In genomic region chr16:80997139-80997798, GRCh38 we compare ENCODE assay signal across 8 cellular contexts. TPM values are rescaled to one million over a fixed set of nuclear protein-coding genes. Genes with fewer than 3 reads are reported as not detected.
DNase-seq lines count a peak whose midpoint lies in the region; ATAC-seq, FAIRE-seq and TF ChIP-seq lines count a peak whose summit lies in the region.

No MANE protein-coding gene starts in this region.

- peak; percentile 31 for FAIRE-seq in endothelial cell of umbilical vein (lab: Jason Lieb, UNC)

- peak overlapping the region; percentile 34 for H2AFZ ChIP-seq in endothelial cell of umbilical vein (ENCODE audit: low read depth, low read length)

- H3K27me3 ChIP-seq in BLaER1 (no peaks in the 10 kb centered on the region), HL-60 (ENCODE audit: insufficient read depth, poor library complexity, severe bottlenecking) (no peaks in the 10 kb centered on the region), endothelial cell of umbilical vein (ENCODE audit: control insufficient read depth in 2 of 2, insufficient read depth in 2 of 2, low read length in 2 of 2) (no peaks in the 10 kb centered on the region), stomach (no peaks in the 10 kb centered on the region), foreskin keratinocyte (no peaks in the 10 kb centered on the region)

- CTCF ChIA-PET in endothelial cell of umbilical vein (lab: Charles Lee) = interaction anchor here (0.8 to 2.0 kb wide), 9 partner anchors 8 to 73 kb away, joined by 3 to 13 read pairs (median 6); partner anchors contain the start of genes ATMIN, CENPN and CMC2

- TF ChIP-seq POLR2A in endothelial cell of umbilical vein (IDR thresholded peaks at IDR 0.05; ENCODE audit: low read depth, low read length) = no peak
- TF ChIP-seq POLR2A in stomach (IDR thresholded peaks at IDR 0.05) = no peak

- BruUV-seq in endothelial cell of umbilical vein (replicated peaks; lab: Mats Ljungman, UMichigan) = no TSS peak

- H3K79me2 ChIP-seq in endothelial cell of umbilical vein (ENCODE audit: control insufficient read depth, insufficient read depth, low read length) = peaks cover 95% of the 10 kb centered on the region

- no peaks in the 10 kb centered on the region for H3K9me1 ChIP-seq in endothelial cell of umbilical vein (replicated peaks; ENCODE audit: control insufficient read depth, extremely low read depth, insufficient read depth, low read length)

- TF ChIP-seq EP300 in stomach (IDR thresholded peaks at IDR 0.05) = no peak

- H3K4me3 ChIP-seq in BLaER1 = peak overlapping the region; percentile 7; the same call in 1 of the 2 replicates
- no peak overlapping the region for H3K4me3 ChIP-seq in HL-60 (replicated peaks; ENCODE audit: insufficient read depth, low read length)
- H3K4me3 ChIP-seq in endothelial cell of umbilical vein (replicated peaks in 1 of 3; ENCODE audit: insufficient read depth in 1 of 3, low read depth in 1 of 3, low read length in 3 of 3) = peak overlapping the region; percentile 10 to 51 (median 10)
- peak overlapping the region; percentile 9 to 32 (median 15) for H3K4me3 ChIP-seq in stomach

- H3K4me1 ChIP-seq in BLaER1 (peaks cover 13% of the 10 kb centered on the region), endothelial cell of umbilical vein (ENCODE audit: control insufficient read depth, extremely low read depth, insufficient read depth, low read length) (peaks cover 31% of the 10 kb centered on the region), stomach (peaks cover 4 to 47% (median 28%) of the 10 kb centered on the region in 4 donors), foreskin keratinocyte (peaks cover 25% of the 10 kb centered on the region)

- no peak for TF ChIP-seq CTCF in HL-60 (IDR thresholded peaks at IDR 0.05; ENCODE audit: insufficient read depth, low read length)
- no peak for TF ChIP-seq CTCF in endothelial cell of umbilical vein (IDR thresholded peaks at IDR 0.05; ENCODE audit: extremely low read depth in 1 of 2, insufficient read depth in 1 of 2, low read depth in 1 of 2, low read length in 2 of 2)
- TF ChIP-seq CTCF in stomach (IDR thresholded peaks at IDR 0.05) = peak in 1 of 7 experiments; percentile 7
- TF ChIP-seq CTCF in foreskin keratinocyte (conservative IDR thresholded peaks at IDR 0.05) = no peak

- intact Hi-C loops in endothelial cell of umbilical vein (cut with micrococcal nuclease) (loop anchor here (1.0 kb wide), 1 partner anchor 10 kb away; the partner anchor contains the start of gene CENPN), stomach (cut with DNase I; ENCODE audit: low total_unique reads) (no loop called here)

- H3K27ac ChIP-seq in BLaER1 = no peak overlapping the region
- H3K27ac ChIP-seq in HL-60 (replicated peaks) = peak overlapping the region; percentile 39; the same call in 1 of the 2 replicates
- H3K27ac ChIP-seq in endothelial cell of umbilical vein (ENCODE audit: insufficient read depth, low read depth, low read length) = peak overlapping the region; percentile 51
- peak overlapping the region in 4 of 5 donors; percentile 66 to 75 (median 70) for H3K27ac ChIP-seq in stomach
- H3K27ac ChIP-seq in foreskin keratinocyte = no peak overlapping the region

- dilution Hi-C loops in endothelial cell of umbilical vein (cut with MboI; ENCODE audit: extremely low pct_ligation_motif_present, low sequenced_read_pairs) = no loop called here

- H3K4me2 ChIP-seq in BLaER1 (peak overlapping the region; percentile 45), endothelial cell of umbilical vein (ENCODE audit: insufficient read depth, low read length) (peak overlapping the region; percentile 76)

- ATAC-seq in GM19372 (IDR thresholded peaks at IDR 0.05; ENCODE audit: low read depth, unreplicated experiment) (peak; percentile 66), foreskin keratinocyte (no peak)

- H3K9ac ChIP-seq in BLaER1 (peak overlapping the region; percentile 16; the same call in 1 of the 2 replicates), endothelial cell of umbilical vein (replicated peaks; ENCODE audit: extremely low read depth, insufficient read depth, low read length) (peak overlapping the region; percentile 51)

- H3K36me3 ChIP-seq in BLaER1 (peaks cover 22% of the 10 kb centered on the region), endothelial cell of umbilical vein (ENCODE audit: control insufficient read depth in 2 of 2, extremely low read depth in 1 of 2, insufficient read depth in 2 of 2, low read length in 2 of 2) (no peaks in the 10 kb centered on the region), stomach (peaks cover 0 to 6% (median 0%) of the 10 kb centered on the region in 4 donors)

- H3K9me3 ChIP-seq in BLaER1 (no peaks in the 10 kb centered on the region), endothelial cell of umbilical vein (replicated peaks; ENCODE audit: control insufficient read depth, insufficient read depth, low read length) (no peaks in the 10 kb centered on the region), stomach (no peaks in the 10 kb centered on the region)

- WGBS in stomach, 5 donors = 11 to 28% (median 19%) methylated on average over 9 of the region's 9 CpGs

- no peak for DNase-seq in HL-60 (ENCODE audit: low read depth in 1 of 2, low spot score in 1 of 2)
- DNase-seq in endothelial cell of umbilical vein (ENCODE audit: low read depth, low spot score) = peak; percentile 54
- DNase-seq in stomach = no peak
- DNase-seq in foreskin keratinocyte = no peak
- no peak for DNase-seq in NCI-H1048 (lab: John Stamatoyannopoulos, UW)
- no peak for DNase-seq in retina

- POLR2A ChIA-PET in endothelial cell of umbilical vein (lab: Charles Lee) = interaction anchor here (0.7 to 2.1 kb wide), 2 partner anchors 10 to 61 kb away, joined by 3 to 7 read pairs; partner anchors contain the start of genes CENPN and CMC2

- no peaks in the 10 kb centered on the region for H4K20me1 ChIP-seq in BLaER1
- H4K20me1 ChIP-seq in endothelial cell of umbilical vein (replicated peaks; ENCODE audit: control insufficient read depth, extremely low read depth, insufficient read depth, low read length) = no peaks in the 10 kb centered on the region

TF ChIP-seq in endothelial cell of umbilical vein, 7 proteins besides CTCF, POLR2A, EP300 and RAD21:
- no peak for TF ChIP-seq EZH2 (IDR thresholded peaks at IDR 0.05; ENCODE audit: borderline replicate concordance, low read depth, low read length, severe bottlenecking)

RNA-seq across cellular contexts. Expression of gene CMC2, which starts 9.4 kb away (rescaled TPM):
- 96.6 and 97.8 TPM in 2 replicates for total RNA-seq in endothelial cell of umbilical vein
- 121 and 216 TPM in 2 replicates for polyA plus RNA-seq in endothelial cell of umbilical vein
- 137 and 142 TPM in 2 replicates for polyA plus RNA-seq in endothelial cell of umbilical vein (2011; cell fraction: cytosol; rRNA removed)
- polyA plus RNA-seq in endothelial cell of umbilical vein (2011; cell fraction: nucleus; rRNA removed) = 56.7 and 68.7 TPM in 2 replicates
- 131 and 158 TPM in 2 replicates for polyA plus RNA-seq in endothelial cell of umbilical vein (2012)
- polyA minus RNA-seq in endothelial cell of umbilical vein = 55.9 and 57.2 TPM in 2 replicates
- polyA minus RNA-seq in endothelial cell of umbilical vein (2011; cell fraction: cytosol; rRNA and poly(A)+ RNA removed) = 63.2 TPM
- polyA minus RNA-seq in endothelial cell of umbilical vein (2011; cell fraction: nucleus; rRNA and poly(A)+ RNA removed) = 42.8 and 56.9 TPM in 2 replicates
- 100 to 1,000 TPM in 1 of 5 donors, 10 to 100 TPM in 4; 10.4 to 149 (median 50.1) TPM for total RNA-seq in stomach
- 100 to 1,000 TPM in 2 of 3 donors, 10 to 100 TPM in 1; 72.8 to 146 (median 116) TPM for polyA plus RNA-seq in stomach
- 59.6 and 73.0 TPM in 2 replicates for total RNA-seq in foreskin keratinocyte
- polyA plus RNA-seq in foreskin keratinocyte = 101 and 113 TPM in 2 replicates

RNA-seq across cellular contexts. Expression of gene CENPN, which starts 9.7 kb away (rescaled TPM):
- 52.4 and 53.4 TPM in 2 replicates for total RNA-seq in endothelial cell of umbilical vein
- polyA plus RNA-seq in endothelial cell of umbilical vein = 15.3 and 17.6 TPM in 2 replicates
- polyA plus RNA-seq in endothelial cell of umbilical vein (2011; cell fraction: cytosol; rRNA removed) = 60.9 and 63.6 TPM in 2 replicates
- polyA plus RNA-seq in endothelial cell of umbilical vein (2011; cell fraction: nucleus; rRNA removed) = 43.5 and 45.6 TPM in 2 replicates
- polyA plus RNA-seq in endothelial cell of umbilical vein (2012) = 48.3 and 126 TPM in 2 replicates
- 24.4 and 35.3 TPM in 2 replicates for polyA minus RNA-seq in endothelial cell of umbilical vein
- 113 TPM for polyA minus RNA-seq in endothelial cell of umbilical vein (2011; cell fraction: cytosol; rRNA and poly(A)+ RNA removed)
- polyA minus RNA-seq in endothelial cell of umbilical vein (2011; cell fraction: nucleus; rRNA and poly(A)+ RNA removed) = 21.2 and 22.7 TPM in 2 replicates
- total RNA-seq in stomach = 10 to 100 TPM in 2 of 5 donors, 1 to 10 TPM in 2, not detected in 1; 1.8 to 18.4 (median 9.3) TPM
- polyA plus RNA-seq in stomach = 10 to 100 TPM in 2 of 3 donors, 1 to 10 TPM in 1; 5.0 to 20.0 (median 13.2) TPM
- 44.8 and 49.2 TPM in 2 replicates for total RNA-seq in foreskin keratinocyte
- polyA plus RNA-seq in foreskin keratinocyte = 22.1 and 30.7 TPM in 2 replicates

RNA-seq across cellular contexts. Expression of gene ATMIN, which starts 38.4 kb away (rescaled TPM):
- total RNA-seq in endothelial cell of umbilical vein (22.4 and 25.3 TPM in 2 replicates), stomach (100 to 1,000 TPM in 1 of 5 donors, 10 to 100 TPM in 2, 1 to 10 TPM in 2; 1.8 to 102 (median 30.9) TPM), foreskin keratinocyte (30.0 and 32.5 TPM in 2 replicates)
- polyA plus RNA-seq in endothelial cell of umbilical vein (15.0 and 15.8 TPM in 2 replicates), stomach (10 to 100 TPM in 2 of 3 donors, 1 to 10 TPM in 1; 9.6 to 17.9 (median 12.3) TPM), foreskin keratinocyte (14.3 and 15.9 TPM in 2 replicates)
- polyA plus RNA-seq in endothelial cell of umbilical vein (2011; cell fraction: cytosol; rRNA removed) = 14.2 and 15.8 TPM in 2 replicates
- 14.1 and 17.2 TPM in 2 replicates for polyA plus RNA-seq in endothelial cell of umbilical vein (2011; cell fraction: nucleus; rRNA removed)
- 16.6 and 22.5 TPM in 2 replicates for polyA plus RNA-seq in endothelial cell of umbilical vein (2012)
- polyA minus RNA-seq in endothelial cell of umbilical vein = 27.0 and 30.2 TPM in 2 replicates
- polyA minus RNA-seq in endothelial cell of umbilical vein (2011; cell fraction: cytosol; rRNA and poly(A)+ RNA removed) = 32.6 TPM
- polyA minus RNA-seq in endothelial cell of umbilical vein (2011; cell fraction: nucleus; rRNA and poly(A)+ RNA removed) = 15.1 and 21.4 TPM in 2 replicates

Comparison
In these comparisons a context has a peak if more than half of its experiments do, and no peak if none do; other contexts are left out.
1. H3K27ac ChIP-seq: peak in HL-60 (single experiment), endothelial cell of umbilical vein (single experiment) and stomach (4 of 5); none in BLaER1 (single experiment) and foreskin keratinocyte (single experiment).